ENCODE assay signal across 36 cellular contexts in genomic region chr18:74708169-74708568, GRCh38.
"Had no signal": no experiment of that assay in that cellular context is flagged by ENCODE, and none has a peak within 500 bp of the region (broad histone marks: within the 10 kb centered on the region; RNA-seq: fewer than 3 reads in every experiment).

No MANE protein-coding gene starts in this region.

- H3K9me3 ChIP-seq: ascending aorta had no signal

- H3K4me3 ChIP-seq: ascending aorta, cardiac muscle cell had no signal

- H3K27ac ChIP-seq: ascending aorta, cardiac muscle cell, VCaP had no signal

- H3K4me3 Mint-ChIP-seq: activated B cell treated with CpG ODN at 0.5 μM for 24 hours; activated CD4-positive, alpha-beta memory T cell treated with anti-CD3 and anti-CD28 coated beads for 36 hours; activated CD4-positive, alpha-beta T cell treated with anti-CD3 and anti-CD28 coated beads, Interleukin-2, amount 10 ng/mL, durations not matched to agents 24 days and 14 days; activated CD8-positive, alpha-beta T cell treated with anti-CD3 and anti-CD28 coated beads for 36 hours; activated naive CD4-positive, alpha-beta T cell treated with anti-CD3 and anti-CD28 coated beads for 36 hours; activated naive CD8-positive, alpha-beta T cell; activated naive CD8-positive, alpha-beta T cell treated with anti-CD3 and anti-CD28 coated beads, Interleukin-2, amount 10 ng/mL, durations not matched to agents 7 days and 5 days; activated naive CD8-positive, alpha-beta T cell treated with anti-CD3 and anti-CD28 coated beads, Interleukin-2, amount 50 U/mL, for 24 hours; activated T-cell treated with anti-CD3 and anti-CD28 coated beads, Interleukin-2, amount 50 U/mL, for 4 hours; activated T-cell treated with anti-CD3 and anti-CD28 coated beads, Interleukin-2, amount 50 U/mL, for 72 hours; activated T-helper 1 cell treated with anti-CD3 and anti-CD28 coated beads, Interleukin-12 subunit alpha, Interleukin-12 subunit beta, Interleukin-2, Interleukin-4 antibody, amounts not matched to agents 30 ng/mL and 10 ng/mL and 1 ng/mL, durations not matched to agents 14 hours and 24 hours and 36 hours; activated T-helper 17 cell treated with anti-CD3 and anti-CD28 coated beads, Interleukin-2, amount 50 U/mL, for 72 hours; brain; central memory CD8-positive, alpha-beta T cell; T-cell; T-helper 2 cell treated with Interferon-gamma antibody and Interleukin-4, amounts not matched to agents 5 μg/mL and 100 μg/mL, for 36 hours had no signal

- H3K4me1 Mint-ChIP-seq: activated B cell treated with CpG ODN at 0.5 μM for 24 hours; activated CD4-positive, alpha-beta T cell treated with anti-CD3 and anti-CD28 coated beads, Interleukin-2, amount 10 ng/mL, durations not matched to agents 24 days and 14 days; activated naive CD8-positive, alpha-beta T cell treated with anti-CD3 and anti-CD28 coated beads, Interleukin-2, amount 50 U/mL, for 24 hours; activated T-helper 17 cell treated with anti-CD3 and anti-CD28 coated beads, Interleukin-2, amount 50 U/mL, for 72 hours had no signal

- H3K36me3 ChIP-seq: ascending aorta, cardiac muscle cell had no signal

- ATAC-seq: activated CD8-positive, alpha-beta T cell treated with anti-CD3 and anti-CD28 coated beads for 36 hours; activated naive CD8-positive, alpha-beta T cell treated with anti-CD3 and anti-CD28 coated beads, Interleukin-2, amount 50 U/mL, for 24 hours; activated T-cell treated with anti-CD3 and anti-CD28 coated beads, Interleukin-2, amount 50 U/mL, for 4 hours; activated T-cell treated with anti-CD3 and anti-CD28 coated beads, Interleukin-2, amount 50 U/mL, for 72 hours; activated T-helper 17 cell treated with anti-CD3 and anti-CD28 coated beads, Interleukin-2, amount 50 U/mL, for 72 hours; T-cell had no signal

- H3K4me1 ChIP-seq: ascending aorta had no signal

- H3K27me3 Mint-ChIP-seq: activated B cell treated with CpG ODN at 0.5 μM for 24 hours; activated CD4-positive, alpha-beta memory T cell treated with anti-CD3 and anti-CD28 coated beads for 36 hours; activated CD4-positive, alpha-beta T cell treated with anti-CD3 and anti-CD28 coated beads, Interleukin-2, amount 10 ng/mL, durations not matched to agents 24 days and 14 days; activated CD8-positive, alpha-beta T cell treated with anti-CD3 and anti-CD28 coated beads for 36 hours; activated naive CD8-positive, alpha-beta T cell; activated naive CD8-positive, alpha-beta T cell treated with anti-CD3 and anti-CD28 coated beads, Interleukin-2, amount 10 ng/mL, durations not matched to agents 7 days and 5 days; activated naive CD8-positive, alpha-beta T cell treated with anti-CD3 and anti-CD28 coated beads, Interleukin-2, amount 50 U/mL, for 24 hours; activated T-helper 17 cell treated with anti-CD3 and anti-CD28 coated beads, Interleukin-2, amount 50 U/mL, for 72 hours; brain; central memory CD8-positive, alpha-beta T cell; T-cell had no signal

- H3K27me3 ChIP-seq: ascending aorta, cardiac muscle cell had no signal

- DNase-seq: activated B cell treated with CpG ODN at 0.5 μM for 24 hours; activated CD4-positive, alpha-beta memory T cell treated with anti-CD3 and anti-CD28 coated beads for 36 hours; activated CD4-positive, alpha-beta T cell treated with anti-CD3 and anti-CD28 coated beads for 4 hours; activated CD4-positive, alpha-beta T cell treated with anti-CD3 and anti-CD28 coated beads, Interleukin-2, amount 10 ng/mL, durations not matched to agents 24 days and 14 days; activated CD4-positive, alpha-beta T cell treated with anti-CD3 and anti-CD28 coated beads, Interleukin-2, amount 50 U/mL, for 1 hour; activated CD4-positive, alpha-beta T cell treated with anti-CD3 and anti-CD28 coated beads, Interleukin-2, amount 50 U/mL, for 4 hours; activated CD4-positive, CD25-positive, alpha-beta regulatory T cell treated with anti-CD3 and anti-CD28 coated beads, Interleukin-2, amount 50 U/mL, for 72 hours; activated CD8-positive, alpha-beta memory T cell treated with anti-CD3 and anti-CD28 coated beads, Interleukin-2, amount 50 U/mL, for 4 hours; activated CD8-positive, alpha-beta T cell treated with anti-CD3 and anti-CD28 coated beads for 36 hours; activated effector memory CD4-positive, alpha-beta T cell treated with anti-CD3 and anti-CD28 coated beads, Interleukin-2, amount 50 U/mL, for 16 hours; activated gamma-delta T cell treated with Interleukin-2 at 50 U/mL for 16 hours; activated naive CD4-positive, alpha-beta T cell; activated naive CD4-positive, alpha-beta T cell treated with anti-CD3 and anti-CD28 coated beads for 36 hours; activated naive CD4-positive, alpha-beta T cell treated with anti-CD3 and anti-CD28 coated beads, Interleukin-2, amount 50 U/mL, for 16 hours; activated naive CD8-positive, alpha-beta T cell treated with anti-CD3 and anti-CD28 coated beads, Interleukin-2, amount 10 ng/mL, durations not matched to agents 7 days and 5 days; activated naive CD8-positive, alpha-beta T cell treated with anti-CD3 and anti-CD28 coated beads, Interleukin-2, amount 50 U/mL, for 24 hours; activated T-cell treated with anti-CD3 and anti-CD28 coated beads for 4 hours; activated T-cell treated with anti-CD3 and anti-CD28 coated beads, Interleukin-2, amount 50 U/mL, for 1 hour; activated T-cell treated with anti-CD3 and anti-CD28 coated beads, Interleukin-2, amount 50 U/mL, for 4 hours; activated T-cell treated with anti-CD3 and anti-CD28 coated beads, Interleukin-2, amount 50 U/mL, for 72 hours; amygdala; anterior cingulate cortex; caudate nucleus; cerebellar nuclear complex; T-cell; T-helper 2 cell; T-helper 9 cell had no signal

- H3K36me3 Mint-ChIP-seq: brain had no signal

- H3K27ac Mint-ChIP-seq: activated B cell treated with CpG ODN at 0.5 μM for 24 hours; activated CD4-positive, alpha-beta memory T cell treated with anti-CD3 and anti-CD28 coated beads for 36 hours; activated CD4-positive, alpha-beta T cell treated with anti-CD3 and anti-CD28 coated beads, Interleukin-2, amount 10 ng/mL, durations not matched to agents 24 days and 14 days; activated CD8-positive, alpha-beta T cell treated with anti-CD3 and anti-CD28 coated beads for 36 hours; activated naive CD4-positive, alpha-beta T cell treated with anti-CD3 and anti-CD28 coated beads for 36 hours; activated naive CD8-positive, alpha-beta T cell; activated naive CD8-positive, alpha-beta T cell treated with anti-CD3 and anti-CD28 coated beads, Interleukin-2, amount 10 ng/mL, durations not matched to agents 7 days and 5 days; activated naive CD8-positive, alpha-beta T cell treated with anti-CD3 and anti-CD28 coated beads, Interleukin-2, amount 50 U/mL, for 24 hours; activated T-cell treated with anti-CD3 and anti-CD28 coated beads, Interleukin-2, amount 50 U/mL, for 72 hours; activated T-helper 1 cell treated with anti-CD3 and anti-CD28 coated beads, Interleukin-12 subunit alpha, Interleukin-12 subunit beta, Interleukin-2, Interleukin-4 antibody, amounts not matched to agents 30 ng/mL and 10 ng/mL and 1 ng/mL, durations not matched to agents 14 hours and 24 hours and 36 hours; activated T-helper 17 cell treated with anti-CD3 and anti-CD28 coated beads, Interleukin-2, amount 50 U/mL, for 72 hours; brain; T-cell; T-helper 2 cell treated with Interferon-gamma antibody and Interleukin-4, amounts not matched to agents 5 μg/mL and 100 μg/mL, for 36 hours had no signal

- H3K9me3 Mint-ChIP-seq: activated B cell treated with CpG ODN at 0.5 μM for 24 hours; activated CD4-positive, alpha-beta memory T cell treated with anti-CD3 and anti-CD28 coated beads for 36 hours; activated CD4-positive, alpha-beta T cell treated with anti-CD3 and anti-CD28 coated beads, Interleukin-2, amount 10 ng/mL, durations not matched to agents 24 days and 14 days; activated CD8-positive, alpha-beta T cell treated with anti-CD3 and anti-CD28 coated beads for 36 hours; activated naive CD4-positive, alpha-beta T cell treated with anti-CD3 and anti-CD28 coated beads for 36 hours; activated naive CD8-positive, alpha-beta T cell treated with anti-CD3 and anti-CD28 coated beads, Interleukin-2, amount 10 ng/mL, durations not matched to agents 7 days and 5 days; activated naive CD8-positive, alpha-beta T cell treated with anti-CD3 and anti-CD28 coated beads, Interleukin-2, amount 50 U/mL, for 24 hours; activated T-cell treated with anti-CD3 and anti-CD28 coated beads, Interleukin-2, amount 50 U/mL, for 4 hours; activated T-cell treated with anti-CD3 and anti-CD28 coated beads, Interleukin-2, amount 50 U/mL, for 72 hours; activated T-helper 1 cell treated with anti-CD3 and anti-CD28 coated beads, Interleukin-12 subunit alpha, Interleukin-12 subunit beta, Interleukin-2, Interleukin-4 antibody, amounts not matched to agents 30 ng/mL and 10 ng/mL and 1 ng/mL, durations not matched to agents 14 hours and 24 hours and 36 hours; activated T-helper 17 cell treated with anti-CD3 and anti-CD28 coated beads, Interleukin-2, amount 50 U/mL, for 72 hours; brain; central memory CD8-positive, alpha-beta T cell; T-cell; T-helper 2 cell treated with Interferon-gamma antibody and Interleukin-4, amounts not matched to agents 5 μg/mL and 100 μg/mL, for 36 hours had no signal
